ENCODE assay signal across 27 cellular contexts in the genomic region with DNA sequence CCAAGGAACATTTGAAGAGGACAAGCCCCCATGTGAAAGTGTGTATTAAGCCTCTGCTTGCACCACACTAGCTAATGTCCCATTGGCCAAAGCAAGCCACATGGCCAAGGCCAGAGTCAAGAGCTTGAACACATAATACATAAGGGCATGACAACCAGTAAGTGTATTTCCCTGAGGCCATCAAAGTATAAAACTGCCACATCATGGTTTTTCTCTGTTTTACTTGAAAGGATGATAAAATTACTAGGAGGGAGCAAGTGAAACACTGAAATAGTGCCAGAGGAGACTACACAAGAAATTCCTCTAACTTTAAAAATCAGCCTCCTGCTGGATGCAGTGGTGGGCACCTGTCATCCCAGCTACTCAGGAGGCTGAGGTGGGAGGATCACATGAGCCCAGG. TPM values are rescaled to one million over a fixed set of nuclear protein-coding genes. Genes with fewer than 3 reads are reported as not detected.
"Had no signal": no experiment of that assay in that cellular context is flagged by ENCODE, and none has a peak within 500 bp of the region (broad histone marks: within the 10 kb centered on the region; RNA-seq: fewer than 3 reads in every experiment).

No MANE protein-coding gene starts in this region.

- H2AFZ ChIP-seq: neural progenitor cell had no signal

- H3K4me1 ChIP-seq: neural progenitor cell, psoas muscle, spleen, suprapubic skin, testis, tibial artery, transverse colon, uterus had no signal

- DNase-seq: naive thymus-derived CD4-positive, alpha-beta T cell; natural killer cell; occipital lobe; ovary; posterior cingulate gyrus; psoas muscle; right cardiac atrium; stimulated activated CD4-positive, alpha-beta T cell treated with anti-CD3 and anti-CD28 coated beads, Interleukin-12 subunit alpha, Interleukin-12 subunit beta, amount 100 ng/mL, for 4 hours; stimulated activated CD4-positive, alpha-beta T cell treated with anti-CD3 and anti-CD28 coated beads, Interleukin-1b, Interleukin-23, amount 100 ng/mL, for 48 hours; stimulated activated CD4-positive, alpha-beta T cell treated with anti-CD3 and anti-CD28 coated beads, Interleukin-4, amount 100 ng/mL, for 1 hour; stimulated activated naive B cell treated with anti-CD40 and anti-IgM and Interleukin-4, amounts not matched to agents 10 μg/mL and 1 μg/mL and 100 μg/mL, for 72 hours; stimulated activated naive CD4-positive, alpha-beta T cell treated with Interleukin-2 at 50 U/mL for 16 hours; stimulated activated naive CD8-positive, alpha-beta T cell treated with anti-CD3 and anti-CD28 coated beads, Interleukin-15, amount 100 ng/mL, for 72 hours; substantia nigra; testis; tibial artery; transverse colon; upper lobe of right lung; uterus had no signal

- H3K27me3 ChIP-seq: neural progenitor cell, ovary, spleen, suprapubic skin, testis, tibial artery, transverse colon, upper lobe of right lung, uterus had no signal

- H3K79me2 ChIP-seq: parathyroid adenoma had no signal

- ATAC-seq: naive thymus-derived CD4-positive, alpha-beta T cell; natural killer cell; psoas muscle; right cardiac atrium; sciatic nerve; stimulated activated effector memory CD8-positive, alpha-beta T cell treated with anti-CD3 and anti-CD28 coated beads, Interleukin-12 subunit alpha, Interleukin-12 subunit beta, amount 100 ng/mL, for 72 hours; stimulated activated naive B cell treated with anti-CD40 and anti-IgM and Interleukin-4, amounts not matched to agents 10 μg/mL and 1 μg/mL and 100 μg/mL, for 72 hours; stimulated activated naive CD8-positive, alpha-beta T cell treated with anti-CD3 and anti-CD28 coated beads, Interleukin-15, amount 100 ng/mL, for 72 hours; upper lobe of right lung had no signal

- H3K4me2 ChIP-seq: neural progenitor cell, smooth muscle cell had no signal

- H3K4me3 ChIP-seq: neural progenitor cell, ovary, psoas muscle, skin epidermis, smooth muscle cell, spleen, suprapubic skin, testis, tibial artery, transverse colon, upper lobe of right lung, uterus had no signal

- H3K9ac ChIP-seq: neural progenitor cell, parathyroid adenoma had no signal

- H3K27ac ChIP-seq: neural progenitor cell, ovary, parathyroid adenoma, psoas muscle, skin epidermis, spleen, suprapubic skin, testis, tibial artery, transverse colon, upper lobe of right lung, uterus had no signal

- H3K36me3 ChIP-seq: neural progenitor cell, ovary, spleen, suprapubic skin, tibial artery, transverse colon, upper lobe of right lung, uterus had no signal

- H3K9me3 ChIP-seq: ovary, psoas muscle, spleen, suprapubic skin, testis, tibial artery, transverse colon, upper lobe of right lung, uterus had no signal

RNA-seq across cellular contexts. Expression of a gene that starts 30.9 kb away (rescaled TPM):
- polyA plus RNA-seq: naive thymus-derived CD4-positive, alpha-beta T cell had no signal
